1 cellular context compared by ENCODE assay signal in the genomic region with DNA sequence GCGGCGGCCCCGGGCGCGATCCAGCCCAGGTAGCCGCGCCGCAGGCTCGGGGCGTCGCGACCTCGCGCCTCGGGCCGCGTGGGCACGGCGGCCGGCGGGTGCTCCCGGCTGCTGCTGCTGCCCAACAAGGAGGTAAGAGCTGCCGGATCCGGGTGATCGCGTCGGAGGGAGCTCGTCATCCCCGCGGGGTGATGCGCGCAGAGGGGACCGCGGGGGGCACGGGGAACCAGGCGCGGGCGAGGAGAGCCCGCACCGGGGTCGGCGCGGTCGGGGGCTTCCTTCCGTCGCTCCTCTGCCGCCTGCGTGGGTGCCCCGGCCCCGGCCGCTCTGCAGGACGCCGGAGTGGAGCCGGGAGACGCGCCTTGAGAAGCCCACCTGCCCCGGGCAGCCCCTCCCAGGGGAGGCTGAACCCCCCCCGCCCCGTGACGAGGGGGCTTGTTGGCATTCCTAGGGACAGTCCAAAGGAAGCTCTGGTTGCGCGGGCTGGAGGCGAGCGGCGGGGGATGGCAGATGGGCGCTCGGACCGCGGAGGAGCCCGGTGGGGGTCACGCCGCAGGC.
TF ChIP-seq lines count a peak whose summit lies in the region.

No MANE protein-coding gene starts in this region.

TF ChIP-seq in K562, 482 proteins besides CTCF, POLR2A, EP300 and RAD21 (continued from another document):
- TF ChIP-seq, protein P1, sequence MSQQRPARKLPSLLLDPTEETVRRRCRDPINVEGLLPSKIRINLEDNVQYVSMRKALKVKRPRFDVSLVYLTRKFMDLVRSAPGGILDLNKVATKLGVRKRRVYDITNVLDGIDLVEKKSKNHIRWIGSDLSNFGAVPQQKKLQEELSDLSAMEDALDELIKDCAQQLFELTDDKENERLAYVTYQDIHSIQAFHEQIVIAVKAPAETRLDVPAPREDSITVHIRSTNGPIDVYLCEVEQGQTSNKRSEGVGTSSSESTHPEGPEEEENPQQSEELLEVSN (IDR thresholded peaks at IDR 0.05; ENCODE audit: borderline replicate concordance in 1 of 2, extremely low read depth in 1 of 2, insufficient read depth in 1 of 2, insufficient read length in 1 of 2, low read depth in 1 of 2, low read length in 1 of 2, poor library complexity in 1 of 2, severe bottlenecking in 1 of 2), result peak; percentile 62 to 86
- TF ChIP-seq CREB1 (IDR thresholded peaks at IDR 0.05), result no peak
- TF ChIP-seq CREB1 (CRISPR knock-in tag; IDR thresholded peaks at IDR 0.05), result 0 out of 2 replicates have a peak, but pooled peaks have one; percentile 2
- TF ChIP-seq, protein P2, sequence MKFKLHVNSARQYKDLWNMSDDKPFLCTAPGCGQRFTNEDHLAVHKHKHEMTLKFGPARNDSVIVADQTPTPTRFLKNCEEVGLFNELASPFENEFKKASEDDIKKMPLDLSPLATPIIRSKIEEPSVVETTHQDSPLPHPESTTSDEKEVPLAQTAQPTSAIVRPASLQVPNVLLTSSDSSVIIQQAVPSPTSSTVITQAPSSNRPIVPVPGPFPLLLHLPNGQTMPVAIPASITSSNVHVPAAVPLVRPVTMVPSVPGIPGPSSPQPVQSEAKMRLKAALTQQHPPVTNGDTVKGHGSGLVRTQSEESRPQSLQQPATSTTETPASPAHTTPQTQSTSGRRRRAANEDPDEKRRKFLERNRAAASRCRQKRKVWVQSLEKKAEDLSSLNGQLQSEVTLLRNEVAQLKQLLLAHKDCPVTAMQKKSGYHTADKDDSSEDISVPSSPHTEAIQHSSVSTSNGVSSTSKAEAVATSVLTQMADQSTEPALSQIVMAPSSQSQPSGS (CRISPR knock-in tag; IDR thresholded peaks at IDR 0.05), result 0 out of 2 replicates have a peak, but pooled peaks have one; percentile 18
- TF ChIP-seq PHF8 (IDR thresholded peaks at IDR 0.05; ENCODE audit: borderline replicate concordance, low read length), result peak; percentile 39; the same call in 1 of the 2 replicates
- TF ChIP-seq, protein P3, sequence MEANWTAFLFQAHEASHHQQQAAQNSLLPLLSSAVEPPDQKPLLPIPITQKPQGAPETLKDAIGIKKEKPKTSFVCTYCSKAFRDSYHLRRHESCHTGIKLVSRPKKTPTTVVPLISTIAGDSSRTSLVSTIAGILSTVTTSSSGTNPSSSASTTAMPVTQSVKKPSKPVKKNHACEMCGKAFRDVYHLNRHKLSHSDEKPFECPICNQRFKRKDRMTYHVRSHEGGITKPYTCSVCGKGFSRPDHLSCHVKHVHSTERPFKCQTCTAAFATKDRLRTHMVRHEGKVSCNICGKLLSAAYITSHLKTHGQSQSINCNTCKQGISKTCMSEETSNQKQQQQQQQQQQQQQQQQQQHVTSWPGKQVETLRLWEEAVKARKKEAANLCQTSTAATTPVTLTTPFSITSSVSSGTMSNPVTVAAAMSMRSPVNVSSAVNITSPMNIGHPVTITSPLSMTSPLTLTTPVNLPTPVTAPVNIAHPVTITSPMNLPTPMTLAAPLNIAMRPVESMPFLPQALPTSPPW (CRISPR knock-in tag; IDR thresholded peaks at IDR 0.05), result peak; percentile 9; the same call in 1 of the 2 replicates
- TF ChIP-seq GATAD2B (IDR thresholded peaks at IDR 0.05; ENCODE audit: borderline replicate concordance), result 0 out of 2 replicates have a peak, but pooled peaks have one; percentile 32
- TF ChIP-seq L3MBTL2 (IDR thresholded peaks at IDR 0.05), result peak; percentile 51; the same call in 1 of the 2 replicates
- peak; percentile 71 for TF ChIP-seq RBBP5 (IDR thresholded peaks at IDR 0.05; ENCODE audit: borderline replicate concordance, insufficient read depth, low read length, poor library complexity, severe bottlenecking)
- TF ChIP-seq ZNF24 (IDR thresholded peaks at IDR 0.05), result no peak
- TF ChIP-seq ZFP36 (IDR thresholded peaks at IDR 0.05; ENCODE audit: low read depth, low read length, partially characterized antibody), result no peak
- peak; percentile 7; the same call in 1 of the 2 replicates for TF ChIP-seq CXXC5 (CRISPR knock-in tag; IDR thresholded peaks at IDR 0.05)
